8 cellular contexts compared by ENCODE assay signal in genomic region chrX:48509245-48509590, GRCh38. TPM values are rescaled to one million over a fixed set of nuclear protein-coding genes. Genes with fewer than 3 reads are reported as not detected.
DNase-seq lines count a peak whose midpoint lies in the region; ATAC-seq and TF ChIP-seq lines count a peak whose summit lies in the region.

No MANE protein-coding gene starts in this region.

- H3K4me3 Mint-ChIP-seq in stimulated activated naive CD8-positive, alpha-beta T cell treated with anti-CD3 and anti-CD28 coated beads, Interleukin-15, Interleukin-2, amounts not matched to agents 100 ng/mL and 50 ng/mL, for 24 hours: peak overlapping the region; percentile 91

- H3K9me3 Mint-ChIP-seq in activated naive CD4-positive, alpha-beta T cell treated with anti-CD3 and anti-CD28 coated beads, Interleukin-2, amount 50 U/mL, for 72 hours: no peaks in the 10 kb centered on the region
- no peaks in the 10 kb centered on the region for H3K9me3 Mint-ChIP-seq in stimulated activated naive CD8-positive, alpha-beta T cell treated with anti-CD3 and anti-CD28 coated beads, Interleukin-15, Interleukin-2, amounts not matched to agents 100 ng/mL and 50 ng/mL, for 24 hours

- no peaks in the 10 kb centered on the region for H3K36me3 Mint-ChIP-seq in activated naive CD4-positive, alpha-beta T cell treated with anti-CD3 and anti-CD28 coated beads, Interleukin-2, amount 50 U/mL, for 72 hours
- no peaks in the 10 kb centered on the region for H3K36me3 Mint-ChIP-seq in stimulated activated naive CD8-positive, alpha-beta T cell treated with anti-CD3 and anti-CD28 coated beads, Interleukin-15, Interleukin-2, amounts not matched to agents 100 ng/mL and 50 ng/mL, for 24 hours (ENCODE audit: low read depth)

- no peaks in the 10 kb centered on the region for H3K27me3 Mint-ChIP-seq in stimulated activated naive CD8-positive, alpha-beta T cell treated with anti-CD3 and anti-CD28 coated beads, Interleukin-15, Interleukin-2, amounts not matched to agents 100 ng/mL and 50 ng/mL, for 24 hours

- H3K4me1 ChIP-seq in BE2C: peaks cover 9% of the 10 kb centered on the region
- H3K4me1 ChIP-seq in HEK293 (ENCODE audit: control insufficient read depth, insufficient read depth, low read length): no peaks in the 10 kb centered on the region

- H3K27me3 ChIP-seq in BE2C: no peaks in the 10 kb centered on the region

- CTCF ChIA-PET in HEK293 (lab: Yijun Ruan, JAX): no interaction called here

- H3K36me3 ChIP-seq in BE2C: no peaks in the 10 kb centered on the region
- peaks cover 0 to 11% of the 10 kb centered on the region in 2 experiments; a peak in 1 of 3 replicates for H3K36me3 ChIP-seq in HEK293 (ENCODE audit: control insufficient read depth in 2 of 2, insufficient read depth in 1 of 2, low read length in 2 of 2)

- DNase-seq in BE2C (no peak), germinal center (ENCODE audit: low spot score) (no peak), DMS153 treated with DMSO at 0.1 percent for 48 hours (lab: John Stamatoyannopoulos, UW; ENCODE audit: unreplicated experiment) (no peak), LoVo (ENCODE audit: low spot score) (no peak)
- no peak for DNase-seq in activated naive CD4-positive, alpha-beta T cell treated with anti-CD3 and anti-CD28 coated beads, Interleukin-2, amount 50 U/mL, for 72 hours (ENCODE audit: low spot score in 2 of 2)

- TF ChIP-seq CTCF in BE2C (IDR thresholded peaks at IDR 0.05; ENCODE audit: low read depth, low read length) (no peak), HEK293 (tag by site-specific recombination; IDR thresholded peaks at IDR 0.05) (no peak)

- H3K27ac Mint-ChIP-seq in activated naive CD4-positive, alpha-beta T cell treated with anti-CD3 and anti-CD28 coated beads, Interleukin-2, amount 50 U/mL, for 72 hours: peak overlapping the region; percentile 87 to 92
- H3K27ac Mint-ChIP-seq in stimulated activated naive CD8-positive, alpha-beta T cell treated with anti-CD3 and anti-CD28 coated beads, Interleukin-15, Interleukin-2, amounts not matched to agents 100 ng/mL and 50 ng/mL, for 24 hours: peak overlapping the region; percentile 91

- POLR2A ChIA-PET in HEK293 (lab: Yijun Ruan, JAX): no interaction called here

- peak overlapping the region; percentile 67 for H3K4me3 ChIP-seq in BE2C (ENCODE audit: low read depth, low read length)
- peak overlapping the region; percentile 65 for H3K4me3 ChIP-seq in HEK293 (ENCODE audit: low read depth, low read length)
- peak overlapping the region; percentile 75 for H3K4me3 ChIP-seq in iPS-11a (ENCODE audit: low read depth, low read length)

- no peak overlapping the region; the same call in 1 of the 2 replicates for H3K27ac ChIP-seq in HEK293 (ENCODE audit: extremely low read depth, low read depth, low read length)

- peak; percentile 22 to 43 for ATAC-seq in activated naive CD4-positive, alpha-beta T cell treated with anti-CD3 and anti-CD28 coated beads, Interleukin-2, amount 50 U/mL, for 72 hours

- H3K9me3 ChIP-seq in BE2C (no peaks in the 10 kb centered on the region), HEK293 (ENCODE audit: control insufficient read depth, insufficient read depth, low read depth, low read length) (no peaks in the 10 kb centered on the region)

- peaks cover 15% of the 10 kb centered on the region for H3K4me1 Mint-ChIP-seq in stimulated activated naive CD8-positive, alpha-beta T cell treated with anti-CD3 and anti-CD28 coated beads, Interleukin-15, Interleukin-2, amounts not matched to agents 100 ng/mL and 50 ng/mL, for 24 hours (ENCODE audit: low read depth)

TF ChIP-seq in HEK293, 187 proteins besides CTCF, POLR2A, EP300 and RAD21:
- no peak for TF ChIP-seq KLF16 (tag by site-specific recombination; IDR thresholded peaks at IDR 0.05)
TF ChIP-seq in HEK293: peak in this region for 0.

RNA-seq across cellular contexts. Expression of gene PORCN, which starts 0.4 kb away (rescaled TPM):
- 27.1 TPM for polyA plus RNA-seq in BE2C (2012; ENCODE audit: insufficient read depth, insufficient read length, low read depth)
- total RNA-seq in activated naive CD4-positive, alpha-beta T cell treated with anti-CD3 and anti-CD28 coated beads, Interleukin-2, amount 50 U/mL, for 72 hours: 10 to 100 TPM; 10.7 to 11.8 TPM

RNA-seq across cellular contexts. Expression of gene EBP, which starts 12.4 kb away (rescaled TPM):
- polyA plus RNA-seq in BE2C (2012; ENCODE audit: insufficient read depth, insufficient read length, low read depth): 208 TPM
- 100 to 1,000 TPM; 107 to 176 TPM for total RNA-seq in activated naive CD4-positive, alpha-beta T cell treated with anti-CD3 and anti-CD28 coated beads, Interleukin-2, amount 50 U/mL, for 72 hours

RNA-seq across cellular contexts. Expression of gene TBC1D25, which starts 30.3 kb away (rescaled TPM):
- 33.8 TPM for polyA plus RNA-seq in BE2C (2012; ENCODE audit: insufficient read depth, insufficient read length, low read depth)
- 10 to 100 TPM; 18.8 to 22.2 TPM for total RNA-seq in activated naive CD4-positive, alpha-beta T cell treated with anti-CD3 and anti-CD28 coated beads, Interleukin-2, amount 50 U/mL, for 72 hours

RNA-seq across cellular contexts. Expression of gene FTSJ1, which starts 33.2 kb away (rescaled TPM):
- 122 TPM for polyA plus RNA-seq in BE2C (2012; ENCODE audit: insufficient read depth, insufficient read length, low read depth)
- total RNA-seq in activated naive CD4-positive, alpha-beta T cell treated with anti-CD3 and anti-CD28 coated beads, Interleukin-2, amount 50 U/mL, for 72 hours: 10 to 100 TPM; 58.4 to 76.6 TPM

RNA-seq across cellular contexts. Expression of gene SLC38A5, which starts 39.2 kb away (rescaled TPM):
- 0.56 TPM for polyA plus RNA-seq in BE2C (2012; ENCODE audit: insufficient read depth, insufficient read length, low read depth)
- 10 to 100 TPM; 46.3 to 94.5 TPM for total RNA-seq in activated naive CD4-positive, alpha-beta T cell treated with anti-CD3 and anti-CD28 coated beads, Interleukin-2, amount 50 U/mL, for 72 hours
